12 cellular contexts compared by ENCODE assay signal in genomic region chr9:123426406-123426805, GRCh38.
DNase-seq lines count a peak whose midpoint lies in the region; ATAC-seq and TF ChIP-seq lines count a peak whose summit lies in the region.
"Had no signal": no experiment of that assay in that cellular context is flagged by ENCODE, and none has a peak within 500 bp of the region (broad histone marks: within the 10 kb centered on the region; RNA-seq: fewer than 3 reads in every experiment).

No MANE protein-coding gene starts in this region.

- 0 out of 2 replicates have a peak, but pooled peaks cover 3% of the 10 kb centered on the region for H3F3A ChIP-seq in GM23338 (replicated peaks; ENCODE audit: low read depth)

- peak in 1 of 2 experiments; percentile 13; a peak in 1 of 4 replicates for TF ChIP-seq CTCF in GM23338 (conservative IDR thresholded peaks at IDR 0.05; ENCODE audit: low read depth in 2 of 2)
- no peak for TF ChIP-seq CTCF in glutamatergic neuron (IDR thresholded peaks at IDR 0.05; ENCODE audit: partially characterized antibody, unreplicated experiment)

- H3K27me3 ChIP-seq in GM23338 (ENCODE audit: insufficient read depth) = no peaks in the 10 kb centered on the region

- H3K27ac Mint-ChIP-seq in GM23338 (no peak overlapping the region), glutamatergic neuron (ENCODE audit: unreplicated experiment) (no peak overlapping the region)
- H3K27ac Mint-ChIP-seq in stimulated activated memory B cell treated with anti-CD40 and anti-IgM and Interleukin-4, amounts not matched to agents 10 μg/mL and 1 μg/mL and 100 μg/mL, for 72 hours = no peak overlapping the region

- H3K27me3 Mint-ChIP-seq in GM23338 (ENCODE audit: insufficient read depth, low read depth, poor library complexity) = peaks cover 10% of the 10 kb centered on the region
- no peaks in the 10 kb centered on the region for H3K27me3 Mint-ChIP-seq in stimulated activated memory B cell treated with anti-CD40 and anti-IgM and Interleukin-4, amounts not matched to agents 10 μg/mL and 1 μg/mL and 100 μg/mL, for 72 hours
- H3K27me3 Mint-ChIP-seq in glutamatergic neuron (ENCODE audit: unreplicated experiment) = peaks cover 8% of the 10 kb centered on the region
- H3K27me3 Mint-ChIP-seq: brain had no signal

- H3K4me3 Mint-ChIP-seq in GM23338 (no peak overlapping the region), glutamatergic neuron (ENCODE audit: unreplicated experiment) (no peak overlapping the region)
- H3K4me3 Mint-ChIP-seq in stimulated activated memory B cell treated with anti-CD40 and anti-IgM and Interleukin-4, amounts not matched to agents 10 μg/mL and 1 μg/mL and 100 μg/mL, for 72 hours = no peak overlapping the region
- H3K4me3 Mint-ChIP-seq: brain had no signal

- peak; percentile 43 for ATAC-seq in GM23338
- ATAC-seq in stimulated activated memory B cell treated with anti-CD40 and anti-IgM and Interleukin-4, amounts not matched to agents 10 μg/mL and 1 μg/mL and 100 μg/mL, for 72 hours = peak; percentile 72
- no peak for ATAC-seq in HG03095 (IDR thresholded peaks at IDR 0.05; ENCODE audit: unreplicated experiment)

- no peak overlapping the region for H3K4me2 ChIP-seq in GM23338

- H4K20me1 ChIP-seq in GM23338 (replicated peaks; ENCODE audit: insufficient read depth) = no peaks in the 10 kb centered on the region

- H3K27ac ChIP-seq in GM23338 (ENCODE audit: low read depth) = no peak overlapping the region

- peaks cover 22% of the 10 kb centered on the region for H3K4me1 ChIP-seq in GM23338 (ENCODE audit: insufficient read depth)

- H3K4me3 ChIP-seq in GM23338 = no peak overlapping the region

- no peak overlapping the region for H2AFZ ChIP-seq in GM23338

- H3K4me1 Mint-ChIP-seq in GM23338 (peaks cover 33% of the 10 kb centered on the region), glutamatergic neuron (ENCODE audit: low read depth, unreplicated experiment) (no peaks in the 10 kb centered on the region)
- peaks cover 30% of the 10 kb centered on the region for H3K4me1 Mint-ChIP-seq in stimulated activated memory B cell treated with anti-CD40 and anti-IgM and Interleukin-4, amounts not matched to agents 10 μg/mL and 1 μg/mL and 100 μg/mL, for 72 hours

- H3K36me3 Mint-ChIP-seq in GM23338 (ENCODE audit: low read depth) = peaks cover 10% of the 10 kb centered on the region
- H3K36me3 Mint-ChIP-seq in stimulated activated memory B cell treated with anti-CD40 and anti-IgM and Interleukin-4, amounts not matched to agents 10 μg/mL and 1 μg/mL and 100 μg/mL, for 72 hours = peaks cover 59% of the 10 kb centered on the region
- peaks cover 16% of the 10 kb centered on the region for H3K36me3 Mint-ChIP-seq in glutamatergic neuron (ENCODE audit: unreplicated experiment)

- peak; percentile 6 for DNase-seq in SIG-M5 treated with dmso at 0.1 percent for 504 hours (lab: John Stamatoyannopoulos, UW; ENCODE audit: unreplicated experiment)
- no peak for DNase-seq in SIG-M5 (lab: John Stamatoyannopoulos, UW)
- DNase-seq in GM23338 (ENCODE audit: low spot score) = no peak
- peak; percentile 51 for DNase-seq in NOMO-1 treated with DMSO at 0.1 percent for 48 hours (lab: John Stamatoyannopoulos, UW; ENCODE audit: unreplicated experiment)
- no peak for DNase-seq in activated naive CD4-positive, alpha-beta T cell treated with anti-CD3 and anti-CD28 coated beads, Interleukin-2, amount 50 U/mL, for 16 hours
- no peak for DNase-seq in glutamatergic neuron
- DNase-seq: erythroblast; nucleus accumbens; stimulated activated CD4-positive, alpha-beta T cell treated with anti-CD3 and anti-CD28 coated beads, Interleukin-4, amount 100 ng/mL, for 24 hours had no signal

- no peaks in the 10 kb centered on the region for H3K36me3 ChIP-seq in GM23338 (ENCODE audit: insufficient read depth)

- H3K9me3 Mint-ChIP-seq in GM23338 (no peaks in the 10 kb centered on the region; the same call in 2 of the 3 replicates), glutamatergic neuron (ENCODE audit: unreplicated experiment) (peaks cover 8% of the 10 kb centered on the region)
- peaks cover 4% of the 10 kb centered on the region for H3K9me3 Mint-ChIP-seq in stimulated activated memory B cell treated with anti-CD40 and anti-IgM and Interleukin-4, amounts not matched to agents 10 μg/mL and 1 μg/mL and 100 μg/mL, for 72 hours

- no peaks in the 10 kb centered on the region for H3K79me2 ChIP-seq in GM23338 (replicated peaks; ENCODE audit: insufficient read depth)

- no peaks in the 10 kb centered on the region for H3K9me2 ChIP-seq in GM23338 (ENCODE audit: insufficient read depth)

TF ChIP-seq in GM23338, 12 proteins besides CTCF, POLR2A, EP300 and RAD21:
- no peak for TF ChIP-seq ETS1 (IDR thresholded peaks at IDR 0.05)
- TF ChIP-seq EZH2 (IDR thresholded peaks at IDR 0.05; ENCODE audit: low read depth, unreplicated experiment) = no peak
- no peak for TF ChIP-seq REST (IDR thresholded peaks at IDR 0.05; ENCODE audit: unreplicated experiment)

Comparison
In these comparisons a context has a peak if more than half of its experiments do, and no peak if none do; other contexts are left out.
1. DNase-seq: peak in SIG-M5 treated with dmso at 0.1 percent for 504 hours (single experiment) and NOMO-1 treated with DMSO at 0.1 percent for 48 hours (single experiment); none in SIG-M5 (single experiment), GM23338 (single experiment), activated naive CD4-positive, alpha-beta T cell treated with anti-CD3 and anti-CD28 coated beads, Interleukin-2, amount 50 U/mL, for 16 hours (single experiment) and glutamatergic neuron (single experiment).